8 cellular contexts compared by ENCODE assay signal in genomic region chr11:117098269-117099231, GRCh38. TPM values are rescaled to one million over a fixed set of nuclear protein-coding genes. Genes with fewer than 3 reads are reported as not detected.
DNase-seq lines count a peak whose midpoint lies in the region; ATAC-seq and TF ChIP-seq lines count a peak whose summit lies in the region.

SIK3 (minus strand) TSS chr11:117098428; CDS start chr11:117098415, 13 bp downstream.

- peaks cover 52% of the 10 kb centered on the region for H3K79me2 ChIP-seq in OCI-LY7 (ENCODE audit: insufficient read depth, low read depth, low read length)

- H3K27me3 ChIP-seq in mucosa of stomach (ENCODE audit: control insufficient read depth, insufficient read depth, low read length), result no peaks in the 10 kb centered on the region

- intact Hi-C loops in Calu3 (cut with micrococcal nuclease; ENCODE audit: unreplicated experiment) (loop anchor here (10.0 kb wide), 1 partner anchor 154 kb away; no protein-coding TSS in a partner anchor), OCI-LY7 (cut with micrococcal nuclease; ENCODE audit: unreplicated experiment) (loop anchor here (10.0 kb wide), 2 partner anchors 114 to 144 kb away; no protein-coding TSS in a partner anchor)

- H3K27me3 Mint-ChIP-seq in Calu3 (ENCODE audit: unreplicated experiment), result no peaks in the 10 kb centered on the region
- H3K27me3 Mint-ChIP-seq in IgD-negative memory B cell, result no peaks in the 10 kb centered on the region

- BruUV-seq in Calu3 (replicated peaks; lab: Mats Ljungman, UMichigan) (TSS peak; percentile 99), OCI-LY7 (replicated peaks; lab: Mats Ljungman, UMichigan) (TSS peak; percentile 98)

- peaks cover 9% of the 10 kb centered on the region for H4K20me1 ChIP-seq in OCI-LY7 (ENCODE audit: insufficient read depth, low read length)

- no peak for TF ChIP-seq CTCF in Calu3 (IDR thresholded peaks at IDR 0.05; ENCODE audit: unreplicated experiment)
- TF ChIP-seq CTCF in OCI-LY7 (conservative IDR thresholded peaks at IDR 0.05; ENCODE audit: low read length), result peak; percentile 63
- TF ChIP-seq CTCF in epithelial cell of proximal tubule (conservative IDR thresholded peaks at IDR 0.05; ENCODE audit: low read depth, low read length), result peak; percentile 44

- POLR2A ChIA-PET in OCI-LY7 (lab: Charles Lee), result interaction anchor here (0.6 to 4.4 kb wide), 8 partner anchors 21 to 211 kb away, joined by 3 to 28 read pairs (median 4); no protein-coding TSS in a partner anchor

- H3K4me1 Mint-ChIP-seq in Calu3 (ENCODE audit: low read depth, unreplicated experiment) (peaks cover 32% of the 10 kb centered on the region), IgD-negative memory B cell (peaks cover 34 to 46% (median 44%) of the 10 kb centered on the region in 3 donors)

- H3K4me1 ChIP-seq in OCI-LY7 (ENCODE audit: insufficient read depth, low read length, poor library complexity, severe bottlenecking) (peaks cover 37% of the 10 kb centered on the region), mucosa of stomach (ENCODE audit: control insufficient read depth, insufficient read depth, low read length) (peaks cover 24% of the 10 kb centered on the region)

- H3K9me2 ChIP-seq in OCI-LY7 (ENCODE audit: insufficient read depth, low read length), result no peaks in the 10 kb centered on the region

- peak; percentile 90 for DNase-seq in Calu3
- peak; percentile 96 for DNase-seq in OCI-LY7 (ENCODE audit: low spot score)
- DNase-seq in activated T-cell treated with anti-CD3 and anti-CD28 coated beads for 48 hours (ENCODE audit: low read depth), result peak; percentile 92
- DNase-seq in epithelial cell of proximal tubule (ENCODE audit: low read depth), result peak; percentile 59
- peak; percentile 94 for DNase-seq in stimulated activated CD8-positive, alpha-beta memory T cell treated with anti-CD3 and anti-CD28 coated beads, Interleukin-4, amount 100 ng/mL, for 48 hours

- H3K36me3 ChIP-seq in OCI-LY7 (ENCODE audit: insufficient read depth, low read length), result no peaks in the 10 kb centered on the region; the same call in 1 of the 2 replicates
- H3K36me3 ChIP-seq in mucosa of stomach (ENCODE audit: control insufficient read depth, insufficient read depth, low read length), result no peaks in the 10 kb centered on the region

- H3K4me3 Mint-ChIP-seq in Calu3 (ENCODE audit: low read depth, unreplicated experiment) (peak within 1 kb of the TSS; percentile 88), IgD-negative memory B cell (peak within 1 kb of the TSS; percentile 95 to 99 (median 98))

- no peaks in the 10 kb centered on the region for H3K9me3 Mint-ChIP-seq in Calu3 (ENCODE audit: low read depth, unreplicated experiment)
- H3K9me3 Mint-ChIP-seq in IgD-negative memory B cell, result no peaks in the 10 kb centered on the region

- H2AFZ ChIP-seq in OCI-LY7 (ENCODE audit: low read length), result peak within 1 kb of the TSS; percentile 93

- peaks cover 24% of the 10 kb centered on the region for H3K36me3 Mint-ChIP-seq in Calu3 (ENCODE audit: insufficient read depth, unreplicated experiment)
- no peaks in the 10 kb centered on the region for H3K36me3 Mint-ChIP-seq in IgD-negative memory B cell

- H3K4me2 ChIP-seq in OCI-LY7 (ENCODE audit: low read length), result peak within 1 kb of the TSS; percentile 91

- H3K27ac ChIP-seq in OCI-LY7 (ENCODE audit: low read depth, low read length, poor library complexity, severe bottlenecking), result peak within 1 kb of the TSS; percentile 68

- H3K4me3 ChIP-seq in OCI-LY7 (ENCODE audit: low read depth, low read length, poor library complexity, severe bottlenecking) (peak within 1 kb of the TSS; percentile 86), epithelial cell of proximal tubule (ENCODE audit: low read depth, low read length) (peak within 1 kb of the TSS; percentile 90), mucosa of stomach (ENCODE audit: low read length) (peak within 1 kb of the TSS; percentile 88)

- CTCF ChIA-PET in Calu3 (lab: Charles Lee), result interaction anchor here (0.7 to 1.0 kb wide), 3 partner anchors 17 to 219 kb away, joined by 3 to 4 read pairs (median 3); no protein-coding TSS in a partner anchor
- CTCF ChIA-PET in OCI-LY7 (lab: Charles Lee; ENCODE audit: unreplicated experiment), result interaction anchor here (0.5 to 1.5 kb wide), 3 partner anchors 45 to 217 kb away, joined by 3 to 5 read pairs (median 3); no protein-coding TSS in a partner anchor

- H3K9ac ChIP-seq in mucosa of stomach (ENCODE audit: low read length), result peak within 1 kb of the TSS; percentile 89

- ATAC-seq in GM21526 (IDR thresholded peaks at IDR 0.05; ENCODE audit: low FRiP score, unreplicated experiment), result peak; percentile 73

- H3K9me3 ChIP-seq in OCI-LY7 (ENCODE audit: low read length), result no peaks in the 10 kb centered on the region
- no peaks in the 10 kb centered on the region for H3K9me3 ChIP-seq in mucosa of stomach (ENCODE audit: control insufficient read depth, low read length)

- peak within 1 kb of the TSS; percentile 99 for H3K27ac Mint-ChIP-seq in Calu3 (ENCODE audit: unreplicated experiment)
- peak within 1 kb of the TSS; percentile 100 for H3K27ac Mint-ChIP-seq in IgD-negative memory B cell

RNA-seq across cellular contexts. Expression of gene SIK3, which starts in this region (rescaled TPM):
- total RNA-seq in Calu3 (2022) (17.4 and 20.6 TPM in 2 replicates), OCI-LY7 (2022) (72.9 and 78.6 TPM in 2 replicates), epithelial cell of proximal tubule (13.6 and 17.6 TPM in 2 replicates)
- polyA plus RNA-seq in IgD-negative memory B cell, result 25.1 TPM
- 29.3 and 37.2 TPM in 2 replicates for total RNA-seq in OCI-LY7 (2014; rRNA removed; shearing (Covaris generic))

Comparison
In these comparisons a context has a peak if more than half of its experiments do, and no peak if none do; other contexts are left out.
1. Peak in every context shown above with its lines: DNase-seq, ATAC-seq, H3K4me3 ChIP-seq and H3K27ac ChIP-seq.